ENCODE assay signal across 1 cellular context in the genomic region with DNA sequence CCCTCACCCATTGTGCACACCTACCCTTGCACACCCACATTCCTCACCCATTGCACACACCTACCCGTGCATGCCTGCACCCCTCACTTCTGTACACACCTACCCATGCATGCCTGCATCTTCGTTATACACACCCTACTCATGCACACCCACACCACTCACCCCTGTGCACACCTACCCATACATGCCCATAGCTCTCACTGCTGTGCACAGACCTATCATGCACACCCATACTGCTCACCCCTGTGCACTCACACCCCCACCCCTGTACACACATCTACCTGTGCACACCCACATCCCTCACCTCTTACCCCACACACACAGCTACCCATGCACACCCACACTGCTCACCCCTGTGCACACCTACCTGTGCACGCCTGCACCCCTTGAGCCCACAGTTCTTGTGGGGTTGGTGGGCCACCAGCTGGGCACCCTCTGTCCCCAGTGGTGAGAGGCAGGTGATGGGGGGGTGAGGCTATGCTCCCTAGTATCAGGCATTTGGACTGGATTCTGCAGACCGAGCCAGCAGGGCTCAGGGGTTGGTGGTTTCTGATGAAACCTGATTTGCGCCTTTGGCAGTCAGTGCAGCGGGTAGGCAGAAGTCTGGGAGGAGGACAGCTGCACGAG.
A peak's percentile ranks its signal among the peaks of the same experiment; 100 is the strongest.
TF ChIP-seq lines count a peak whose summit lies in the region.

No MANE protein-coding gene starts in this region.

TF ChIP-seq in HEK293, 187 proteins besides CTCF, POLR2A, EP300 and RAD21 (continued from another document):
- TF ChIP-seq, protein P1, sequence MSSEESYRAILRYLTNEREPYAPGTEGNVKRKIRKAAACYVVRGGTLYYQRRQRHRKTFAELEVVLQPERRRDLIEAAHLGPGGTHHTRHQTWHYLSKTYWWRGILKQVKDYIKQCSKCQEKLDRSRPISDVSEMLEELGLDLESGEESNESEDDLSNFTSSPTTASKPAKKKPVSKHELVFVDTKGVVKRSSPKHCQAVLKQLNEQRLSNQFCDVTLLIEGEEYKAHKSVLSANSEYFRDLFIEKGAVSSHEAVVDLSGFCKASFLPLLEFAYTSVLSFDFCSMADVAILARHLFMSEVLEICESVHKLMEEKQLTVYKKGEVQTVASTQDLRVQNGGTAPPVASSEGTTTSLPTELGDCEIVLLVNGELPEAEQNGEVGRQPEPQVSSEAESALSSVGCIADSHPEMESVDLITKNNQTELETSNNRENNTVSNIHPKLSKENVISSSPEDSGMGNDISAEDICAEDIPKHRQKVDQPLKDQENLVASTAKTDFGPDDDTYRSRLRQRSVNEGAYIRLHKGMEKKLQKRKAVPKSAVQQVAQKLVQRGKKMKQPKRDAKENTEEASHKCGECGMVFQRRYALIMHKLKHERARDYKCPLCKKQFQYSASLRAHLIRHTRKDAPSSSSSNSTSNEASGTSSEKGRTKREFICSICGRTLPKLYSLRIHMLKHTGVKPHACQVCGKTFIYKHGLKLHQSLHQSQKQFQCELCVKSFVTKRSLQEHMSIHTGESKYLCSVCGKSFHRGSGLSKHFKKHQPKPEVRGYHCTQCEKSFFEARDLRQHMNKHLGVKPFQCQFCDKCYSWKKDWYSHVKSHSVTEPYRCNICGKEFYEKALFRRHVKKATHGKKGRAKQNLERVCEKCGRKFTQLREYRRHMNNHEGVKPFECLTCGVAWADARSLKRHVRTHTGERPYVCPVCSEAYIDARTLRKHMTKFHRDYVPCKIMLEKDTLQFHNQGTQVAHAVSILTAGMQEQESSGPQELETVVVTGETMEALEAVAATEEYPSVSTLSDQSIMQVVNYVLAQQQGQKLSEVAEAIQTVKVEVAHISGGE (tag by site-specific recombination; conservative IDR thresholded peaks at IDR 0.05; ENCODE audit: low read depth) = no peak
- no peak for TF ChIP-seq ZNF747 (tag by site-specific recombination; IDR thresholded peaks at IDR 0.05)
- TF ChIP-seq ZNF585B (tag by site-specific recombination; IDR thresholded peaks at IDR 0.05) = no peak
- TF ChIP-seq ZBTB20 (tag by site-specific recombination; IDR thresholded peaks at IDR 0.05) = no peak
- TF ChIP-seq, protein P2, sequence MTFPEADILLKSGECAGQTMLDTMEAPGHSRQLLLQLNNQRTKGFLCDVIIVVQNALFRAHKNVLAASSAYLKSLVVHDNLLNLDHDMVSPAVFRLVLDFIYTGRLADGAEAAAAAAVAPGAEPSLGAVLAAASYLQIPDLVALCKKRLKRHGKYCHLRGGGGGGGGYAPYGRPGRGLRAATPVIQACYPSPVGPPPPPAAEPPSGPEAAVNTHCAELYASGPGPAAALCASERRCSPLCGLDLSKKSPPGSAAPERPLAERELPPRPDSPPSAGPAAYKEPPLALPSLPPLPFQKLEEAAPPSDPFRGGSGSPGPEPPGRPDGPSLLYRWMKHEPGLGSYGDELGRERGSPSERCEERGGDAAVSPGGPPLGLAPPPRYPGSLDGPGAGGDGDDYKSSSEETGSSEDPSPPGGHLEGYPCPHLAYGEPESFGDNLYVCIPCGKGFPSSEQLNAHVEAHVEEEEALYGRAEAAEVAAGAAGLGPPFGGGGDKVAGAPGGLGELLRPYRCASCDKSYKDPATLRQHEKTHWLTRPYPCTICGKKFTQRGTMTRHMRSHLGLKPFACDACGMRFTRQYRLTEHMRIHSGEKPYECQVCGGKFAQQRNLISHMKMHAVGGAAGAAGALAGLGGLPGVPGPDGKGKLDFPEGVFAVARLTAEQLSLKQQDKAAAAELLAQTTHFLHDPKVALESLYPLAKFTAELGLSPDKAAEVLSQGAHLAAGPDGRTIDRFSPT (tag by site-specific recombination; IDR thresholded peaks at IDR 0.05) = peak; percentile 47; the same call in 1 of the 2 replicates
- TF ChIP-seq ZNF544 (tag by site-specific recombination; IDR thresholded peaks at IDR 0.05) = no peak
- peak; percentile 96 for TF ChIP-seq ZFHX2 (tag by site-specific recombination; conservative IDR thresholded peaks at IDR 0.05)
- TF ChIP-seq ZNF169 (tag by site-specific recombination; IDR thresholded peaks at IDR 0.05) = no peak
- TF ChIP-seq ZNF341 (tag by site-specific recombination; IDR thresholded peaks at IDR 0.05; ENCODE audit: low read depth) = no peak
- no peak for TF ChIP-seq ZNF621 (tag by site-specific recombination; IDR thresholded peaks at IDR 0.05)
- TF ChIP-seq ZNF174 (tag by site-specific recombination; IDR thresholded peaks at IDR 0.05) = no peak
- no peak for TF ChIP-seq ZNF449 (tag by site-specific recombination; IDR thresholded peaks at IDR 0.05)
- TF ChIP-seq ZNF266 (tag by site-specific recombination; IDR thresholded peaks at IDR 0.05; ENCODE audit: low read depth) = no peak
- TF ChIP-seq ZSCAN30 (tag by site-specific recombination; IDR thresholded peaks at IDR 0.05) = no peak
- no peak for TF ChIP-seq ZNF391 (tag by site-specific recombination; IDR thresholded peaks at IDR 0.05; ENCODE audit: borderline replicate concordance, low read depth)
- TF ChIP-seq PRDM2 (tag by site-specific recombination; IDR thresholded peaks at IDR 0.05; ENCODE audit: borderline replicate concordance) = no peak
